Comparison of ENCODE assay signal across 1 cellular context in the genomic region with DNA sequence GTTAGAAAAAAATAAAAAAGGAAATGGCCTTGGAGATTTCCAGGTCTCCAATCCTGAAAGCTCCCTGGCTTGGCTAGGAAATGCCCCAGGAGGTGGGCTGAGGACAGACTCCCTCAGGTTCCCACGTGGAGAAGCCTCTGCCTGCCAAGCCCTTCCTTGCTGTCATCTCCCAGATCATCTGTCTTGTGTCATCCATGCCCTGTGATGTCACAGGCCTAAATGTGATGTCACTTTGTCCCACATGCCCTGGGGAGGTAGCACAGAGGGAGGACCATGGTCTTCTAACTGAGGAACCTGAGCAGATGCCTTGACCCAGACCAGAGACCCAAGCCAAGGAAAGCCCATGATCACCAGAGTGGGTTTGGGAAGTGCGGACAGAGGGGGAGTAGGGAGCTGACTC.
TF ChIP-seq lines count a peak whose summit lies in the region.

No MANE protein-coding gene starts in this region.

TF ChIP-seq in H1, 55 proteins besides CTCF, POLR2A, EP300 and RAD21:
- TF ChIP-seq CREB1 (IDR thresholded peaks at IDR 0.05), result peak; percentile 85
